In genomic region chr22:46593211-46593676, GRCh38 we compare ENCODE assay signal across 8 cellular contexts. TPM values are rescaled to one million over a fixed set of nuclear protein-coding genes. Genes with fewer than 3 reads are reported as not detected.
DNase-seq lines count a peak whose midpoint lies in the region; ATAC-seq and TF ChIP-seq lines count a peak whose summit lies in the region.

No MANE protein-coding gene starts in this region.

- H3K36me3 Mint-ChIP-seq in activated CD4-positive, alpha-beta memory T cell treated with anti-CD3 and anti-CD28 coated beads, Interleukin-2, amount 10 ng/mL, durations not matched to agents 7 days and 5 days (ENCODE audit: low read depth), result no peaks in the 10 kb centered on the region
- no peaks in the 10 kb centered on the region for H3K36me3 Mint-ChIP-seq in activated CD4-positive, alpha-beta memory T cell treated with anti-CD3 and anti-CD28 coated beads for 36 hours
- no peaks in the 10 kb centered on the region for H3K36me3 Mint-ChIP-seq in T-helper 17 cell (ENCODE audit: low read depth)

- H3K4me3 ChIP-seq in right atrium auricular region (no peak overlapping the region), thoracic aorta (peak overlapping the region; percentile 64)

- POLR2A ChIA-PET in activated CD4-positive, alpha-beta memory T cell treated with anti-CD3 and anti-CD28 coated beads, Interleukin-2, amount 10 ng/mL, durations not matched to agents 7 days and 5 days (lab: Charles Lee), result interaction anchor here (2.8 kb wide), 1 partner anchor 20 kb away, joined by 15 read pairs; no protein-coding TSS in a partner anchor
- POLR2A ChIA-PET in activated CD4-positive, alpha-beta memory T cell treated with anti-CD3 and anti-CD28 coated beads for 36 hours (lab: Charles Lee), result no interaction called here

- peak overlapping the region; percentile 92 to 94 for H3K27ac ChIP-seq in right atrium auricular region
- peak overlapping the region; percentile 38 to 60 for H3K27ac ChIP-seq in thoracic aorta

- H3K4me3 Mint-ChIP-seq in activated CD4-positive, alpha-beta memory T cell treated with anti-CD3 and anti-CD28 coated beads, Interleukin-2, amount 10 ng/mL, durations not matched to agents 7 days and 5 days, result no peak overlapping the region
- no peak overlapping the region for H3K4me3 Mint-ChIP-seq in activated CD4-positive, alpha-beta memory T cell treated with anti-CD3 and anti-CD28 coated beads for 36 hours
- H3K4me3 Mint-ChIP-seq in T-helper 17 cell, result peak overlapping the region; percentile 41

- no peaks in the 10 kb centered on the region for H3K9me3 ChIP-seq in T-helper 17 cell (ENCODE audit: control insufficient read depth, low read length, poor library complexity, severe bottlenecking)
- H3K9me3 ChIP-seq in right atrium auricular region, result no peaks in the 10 kb centered on the region
- no peaks in the 10 kb centered on the region for H3K9me3 ChIP-seq in thoracic aorta

- DNase-seq in activated CD4-positive, alpha-beta memory T cell treated with anti-CD3 and anti-CD28 coated beads, Interleukin-2, amount 10 ng/mL, durations not matched to agents 7 days and 5 days, result no peak
- DNase-seq in activated CD4-positive, alpha-beta memory T cell treated with anti-CD3 and anti-CD28 coated beads for 36 hours, result no peak
- DNase-seq in T-helper 17 cell (no peak), right atrium auricular region (ENCODE audit: low spot score) (no peak), thoracic aorta (ENCODE audit: low spot score) (no peak), NCI-H774 (lab: John Stamatoyannopoulos, UW) (no peak), SHP77 treated with DMSO at 0.1 percent for 48 hours (lab: John Stamatoyannopoulos, UW) (no peak), globus pallidus (ENCODE audit: low spot score) (no peak)

- ATAC-seq in T-helper 17 cell, result peak; percentile 63
- no peak for ATAC-seq in thoracic aorta (ENCODE audit: insufficient number of reproducible peaks, low FRiP score, low read depth)

- H3K4me1 Mint-ChIP-seq in activated CD4-positive, alpha-beta memory T cell treated with anti-CD3 and anti-CD28 coated beads, Interleukin-2, amount 10 ng/mL, durations not matched to agents 7 days and 5 days, result peaks cover 45% of the 10 kb centered on the region
- peaks cover 18% of the 10 kb centered on the region for H3K4me1 Mint-ChIP-seq in activated CD4-positive, alpha-beta memory T cell treated with anti-CD3 and anti-CD28 coated beads for 36 hours (ENCODE audit: low read depth)
- peaks cover 15% of the 10 kb centered on the region for H3K4me1 Mint-ChIP-seq in T-helper 17 cell

- H3K4me1 ChIP-seq in right atrium auricular region, result peaks cover 0 to 92% of the 10 kb centered on the region in 2 donors
- peaks cover 22 to 36% of the 10 kb centered on the region in 2 donors for H3K4me1 ChIP-seq in thoracic aorta (ENCODE audit: control insufficient read depth in 1 of 2, low read depth in 2 of 2)

- intact Hi-C loops in activated CD4-positive, alpha-beta memory T cell treated with anti-CD3 and anti-CD28 coated beads for 36 hours (cut with micrococcal nuclease), result no loop called here

- CTCF ChIA-PET in activated CD4-positive, alpha-beta memory T cell treated with anti-CD3 and anti-CD28 coated beads, Interleukin-2, amount 10 ng/mL, durations not matched to agents 7 days and 5 days (lab: Charles Lee), result no interaction called here
- CTCF ChIA-PET in activated CD4-positive, alpha-beta memory T cell treated with anti-CD3 and anti-CD28 coated beads for 36 hours (lab: Charles Lee), result no interaction called here

- H3K27ac Mint-ChIP-seq in activated CD4-positive, alpha-beta memory T cell treated with anti-CD3 and anti-CD28 coated beads, Interleukin-2, amount 10 ng/mL, durations not matched to agents 7 days and 5 days, result peak overlapping the region; percentile 83
- no peak overlapping the region for H3K27ac Mint-ChIP-seq in activated CD4-positive, alpha-beta memory T cell treated with anti-CD3 and anti-CD28 coated beads for 36 hours
- no peak overlapping the region for H3K27ac Mint-ChIP-seq in T-helper 17 cell

- H3K27me3 Mint-ChIP-seq in activated CD4-positive, alpha-beta memory T cell treated with anti-CD3 and anti-CD28 coated beads, Interleukin-2, amount 10 ng/mL, durations not matched to agents 7 days and 5 days, result no peaks in the 10 kb centered on the region
- no peaks in the 10 kb centered on the region for H3K27me3 Mint-ChIP-seq in activated CD4-positive, alpha-beta memory T cell treated with anti-CD3 and anti-CD28 coated beads for 36 hours
- H3K27me3 Mint-ChIP-seq in T-helper 17 cell, result no peaks in the 10 kb centered on the region

- no peaks in the 10 kb centered on the region for H3K9me3 Mint-ChIP-seq in activated CD4-positive, alpha-beta memory T cell treated with anti-CD3 and anti-CD28 coated beads, Interleukin-2, amount 10 ng/mL, durations not matched to agents 7 days and 5 days
- H3K9me3 Mint-ChIP-seq in activated CD4-positive, alpha-beta memory T cell treated with anti-CD3 and anti-CD28 coated beads for 36 hours, result no peaks in the 10 kb centered on the region

- H3K36me3 ChIP-seq in right atrium auricular region, result no peaks in the 10 kb centered on the region
- H3K36me3 ChIP-seq in thoracic aorta, result no peaks in the 10 kb centered on the region

- TF ChIP-seq CTCF in right atrium auricular region (IDR thresholded peaks at IDR 0.05) (no peak), thoracic aorta (IDR thresholded peaks at IDR 0.05) (no peak)

- no peaks in the 10 kb centered on the region for H3K27me3 ChIP-seq in right atrium auricular region
- no peaks in the 10 kb centered on the region for H3K27me3 ChIP-seq in thoracic aorta (replicated peaks; ENCODE audit: insufficient read depth)

RNA-seq across cellular contexts. Expression of gene GRAMD4, which starts 26.9 kb away (rescaled TPM):
- 10 to 100 TPM; 52.9 to 54.8 TPM for total RNA-seq in activated CD4-positive, alpha-beta memory T cell treated with anti-CD3 and anti-CD28 coated beads, Interleukin-2, amount 10 ng/mL, durations not matched to agents 7 days and 5 days
- total RNA-seq in activated CD4-positive, alpha-beta memory T cell treated with anti-CD3 and anti-CD28 coated beads for 36 hours, result 10 to 100 TPM; 50.4 to 52.0 TPM
- total RNA-seq in T-helper 17 cell, result 10 to 100 TPM; 14.2 to 14.5 TPM
- 10 to 100 TPM; 29.1 to 31.6 TPM for total RNA-seq in right atrium auricular region
- 10 to 100 TPM; 16.2 to 56.5 TPM for total RNA-seq in thoracic aorta

RNA-seq across cellular contexts. Expression of gene CELSR1, which starts 55.8 kb away (rescaled TPM):
- under 1 TPM; 0.10 to 0.13 TPM for total RNA-seq in activated CD4-positive, alpha-beta memory T cell treated with anti-CD3 and anti-CD28 coated beads, Interleukin-2, amount 10 ng/mL, durations not matched to agents 7 days and 5 days
- under 1 TPM; 0.24 to 0.36 TPM for total RNA-seq in activated CD4-positive, alpha-beta memory T cell treated with anti-CD3 and anti-CD28 coated beads for 36 hours
- total RNA-seq in T-helper 17 cell (1 to 10 TPM; 3.0 to 6.0 TPM), right atrium auricular region (1 to 10 TPM; 7.1 to 9.6 TPM), thoracic aorta (1 to 10 TPM; 1.5 to 6.7 TPM)
